Comparison of ENCODE assay signal across 8 cellular contexts in genomic region chr1:171644805-171645483, GRCh38. TPM values are rescaled to one million over a fixed set of nuclear protein-coding genes. Genes with fewer than 3 reads are reported as not detected.
A peak's percentile ranks its signal among the peaks of the same experiment; 100 is the strongest.
DNase-seq lines count a peak whose midpoint lies in the region; ATAC-seq and TF ChIP-seq lines count a peak whose summit lies in the region.

No MANE protein-coding gene starts in this region.

- peak; percentile 43 for DNase-seq in GM10266 (ENCODE audit: extremely low spot score)
- peak; percentile 81 for DNase-seq in NCI-H446 treated with DMSO at 0.1 percent for 48 hours (lab: John Stamatoyannopoulos, UW)
- peak; percentile 22 for DNase-seq in activated CD4-positive, CD25-positive, alpha-beta regulatory T cell treated with anti-CD3 and anti-CD28 coated beads, Interleukin-2, amount 50 U/mL, for 16 hours (ENCODE audit: low read depth, low spot score)
- peak; percentile 69 for DNase-seq in cerebellum (ENCODE audit: low spot score)
- DNase-seq in left colon = peak; percentile 69 to 78
- peak; percentile 31 for DNase-seq in stimulated activated CD4-positive, alpha-beta T cell treated with anti-CD3 and anti-CD28 coated beads, Interleukin-2, amount 100 ng/mL, for 4 hours (ENCODE audit: low read depth)

- TF ChIP-seq CTCF in GM10266 (IDR thresholded peaks at IDR 0.05; ENCODE audit: control insufficient read depth, insufficient read depth, low read depth, missing control alignments) = peak; percentile 81

- ATAC-seq in HG03159 (IDR thresholded peaks at IDR 0.05; ENCODE audit: unreplicated experiment) (peak; percentile 74), left colon (peak; percentile 93), GM18861 (IDR thresholded peaks at IDR 0.05; ENCODE audit: unreplicated experiment) (no peak)

- intact Hi-C loops in left colon (cut with DNase I, micrococcal nuclease) = loop anchor here in 1 of 2 donors (2.0 to 10.0 kb wide), 2 partner anchors 72 to 340 kb away; no protein-coding TSS in a partner anchor

RNA-seq across cellular contexts. Expression of gene MYOC, which starts 7.5 kb away (rescaled TPM):
- total RNA-seq in cerebellum = 0.27 TPM
- total RNA-seq in left colon = 1 to 10 TPM; 1.9 to 6.4 TPM

RNA-seq across cellular contexts. Expression of gene MYOCOS, which starts 22.9 kb away (rescaled TPM):
- total RNA-seq in cerebellum (not detected), left colon (not detected)

Comparison
In these comparisons a context has a peak if more than half of its experiments do, and no peak if none do; other contexts are left out.
1. DNase-seq: peak in every context shown above with its lines; median percentile 81 in NCI-H446 treated with DMSO at 0.1 percent for 48 hours; 74 in left colon; 69 in cerebellum; 43 in GM10266; 31 in stimulated activated CD4-positive, alpha-beta T cell treated with anti-CD3 and anti-CD28 coated beads, Interleukin-2, amount 100 ng/mL, for 4 hours; 22 in activated CD4-positive, CD25-positive, alpha-beta regulatory T cell treated with anti-CD3 and anti-CD28 coated beads, Interleukin-2, amount 50 U/mL, for 16 hours.